In the genomic region with DNA sequence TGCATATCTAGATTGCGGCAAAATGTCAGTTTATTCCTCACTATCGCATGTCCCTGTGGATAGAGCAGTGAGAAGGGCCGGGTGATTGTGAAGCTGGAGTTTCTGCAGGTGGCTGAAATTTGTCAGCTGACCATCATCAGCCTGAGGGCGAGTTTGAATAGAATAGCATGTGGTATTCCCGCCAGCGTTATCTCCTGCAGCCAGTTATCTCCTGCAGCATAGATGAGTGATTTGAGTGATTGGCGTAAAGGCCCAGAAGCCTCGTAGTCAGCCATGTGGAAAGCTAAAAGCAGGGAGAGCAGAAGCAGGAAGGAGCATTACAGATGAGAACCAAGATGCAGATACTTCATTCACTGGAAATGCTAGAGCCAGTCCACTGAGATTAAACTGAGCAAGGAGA, we compare ENCODE assay signal across 24 cellular contexts.
A peak's percentile ranks its signal among the peaks of the same experiment; 100 is the strongest.
DNase-seq lines count a peak whose midpoint lies in the region; ATAC-seq and TF ChIP-seq lines count a peak whose summit lies in the region.
"Had no signal": no experiment of that assay in that cellular context is flagged by ENCODE, and none has a peak within 500 bp of the region (broad histone marks: within the 10 kb centered on the region; RNA-seq: fewer than 3 reads in every experiment).

No MANE protein-coding gene starts in this region.

- TF ChIP-seq CTCF in SK-N-SH (IDR thresholded peaks at IDR 0.05) (no peak), neural progenitor cell (IDR thresholded peaks at IDR 0.05) (no peak)

- ATAC-seq in GM19397 (IDR thresholded peaks at IDR 0.05; ENCODE audit: unreplicated experiment) (no peak), T-helper 17 cell (no peak)
- ATAC-seq: activated T-helper 17 cell treated with anti-CD3 and anti-CD28 coated beads, Interleukin-2, amount 50 U/mL, for 72 hours; HCT116 had no signal

- H3K4me3 ChIP-seq in SK-N-SH (ENCODE audit: low read depth in 2 of 2, low read length in 1 of 2) (no peak overlapping the region), neural progenitor cell (no peak overlapping the region)
- H3K4me3 ChIP-seq: dorsolateral prefrontal cortex had no signal

- WGBS in SK-N-SH (ENCODE audit: low lambda C conversion rate): 58% methylated on average over 8 of the region's 8 CpGs

- peaks cover 0 to 19% of the 10 kb centered on the region in 2 experiments; a peak in 2 of 4 replicates for H3K4me1 ChIP-seq in SK-N-SH (ENCODE audit: control insufficient read depth in 1 of 2, insufficient read depth in 2 of 2, low read depth in 1 of 2, low read length in 1 of 2)
- peaks cover 10% of the 10 kb centered on the region for H3K4me1 ChIP-seq in neural progenitor cell

- H3K36me3 Mint-ChIP-seq in neural progenitor cell (peaks cover 33% of the 10 kb centered on the region), T-helper 17 cell (ENCODE audit: low read depth) (peaks cover 2% of the 10 kb centered on the region)
- H3K36me3 Mint-ChIP-seq: activated naive CD8-positive, alpha-beta T cell had no signal

- H3F3A ChIP-seq in SK-N-SH (replicated peaks; ENCODE audit: insufficient read depth): no peaks in the 10 kb centered on the region
- H3F3A ChIP-seq in neural progenitor cell (ENCODE audit: low read depth): peaks cover 8% of the 10 kb centered on the region

- peak in 1 of 2 experiments; percentile 93; a peak in 2 of 4 replicates for TF ChIP-seq EP300 in SK-N-SH (IDR thresholded peaks at IDR 0.05; ENCODE audit: borderline replicate concordance in 1 of 2, low read depth in 1 of 2, low read length in 1 of 2)

- POLR2A ChIA-PET in SK-N-SH (lab: Yijun Ruan, JAX): interaction anchor here (0.9 to 1.6 kb wide), 4 partner anchors 57 to 65 kb away, joined by 3 to 5 read pairs (median 3); a partner anchor contains a TSS

- H3K4me3 Mint-ChIP-seq in neural progenitor cell (no peak overlapping the region), T-helper 17 cell (no peak overlapping the region)
- H3K4me3 Mint-ChIP-seq: activated B cell treated with CpG ODN at 0.5 μM for 24 hours; activated naive CD8-positive, alpha-beta T cell; activated T-helper 17 cell treated with anti-CD3 and anti-CD28 coated beads, Interleukin-2, amount 50 U/mL, for 72 hours; central memory CD8-positive, alpha-beta T cell; memory B cell; type B pancreatic cell had no signal

- H3K4me1 Mint-ChIP-seq in neural progenitor cell (peaks cover 47% of the 10 kb centered on the region), T-helper 17 cell (peaks cover 3% of the 10 kb centered on the region)
- H3K4me1 Mint-ChIP-seq: central memory CD8-positive, alpha-beta T cell had no signal

- H2AFZ ChIP-seq in SK-N-SH (ENCODE audit: low read depth) (no peak overlapping the region), neural progenitor cell (replicated peaks) (no peak overlapping the region)

- H3K9me3 ChIP-seq in SK-N-SH: no peaks in the 10 kb centered on the region
- H3K9me3 ChIP-seq in neural progenitor cell (ENCODE audit: low read depth): no peaks in the 10 kb centered on the region
- no peaks in the 10 kb centered on the region for H3K9me3 ChIP-seq in T-helper 17 cell (ENCODE audit: control insufficient read depth, low read length, poor library complexity, severe bottlenecking)
- H3K9me3 ChIP-seq: neutrophil had no signal

- peaks cover 12% of the 10 kb centered on the region for H3K9me3 Mint-ChIP-seq in neural progenitor cell
- H3K9me3 Mint-ChIP-seq: activated T-helper 17 cell treated with anti-CD3 and anti-CD28 coated beads, Interleukin-2, amount 50 U/mL, for 72 hours; central memory CD8-positive, alpha-beta T cell; type B pancreatic cell had no signal

- H3K27me3 ChIP-seq in SK-N-SH (ENCODE audit: insufficient read depth) (no peaks in the 10 kb centered on the region), neural progenitor cell (no peaks in the 10 kb centered on the region)
- H3K27me3 ChIP-seq: dorsolateral prefrontal cortex, neutrophil had no signal

- in situ Hi-C loops in KBM-7 (cut with MboI; ENCODE audit: low pct_unique_long_range_greater_than_20kb, low sequenced_read_pairs): no loop called here

- H3K27ac Mint-ChIP-seq in neural progenitor cell (peak overlapping the region; percentile 68), T-helper 17 cell (no peak overlapping the region)
- H3K27ac Mint-ChIP-seq: activated B cell treated with CpG ODN at 0.5 μM for 24 hours; activated naive CD8-positive, alpha-beta T cell; memory B cell; type B pancreatic cell had no signal

- H3K27ac ChIP-seq in SK-N-SH (ENCODE audit: low read depth in 2 of 2, low read length in 1 of 2) (peak overlapping the region in 1 of 2 experiments; percentile 90; a peak in 2 of 4 replicates), neural progenitor cell (no peak overlapping the region)
- H3K27ac ChIP-seq: HL-60, neutrophil had no signal

- CTCF ChIA-PET in SK-N-SH (lab: Yijun Ruan, JAX): interaction anchor here (0.9 to 2.2 kb wide), 7 partner anchors 12 to 74 kb away, joined by 3 to 6 read pairs (median 3); no protein-coding TSS in a partner anchor

- no peak; the same call in none of the 2 replicates for TF ChIP-seq RAD21 in SK-N-SH (IDR thresholded peaks at IDR 0.05; ENCODE audit: low read length)

- no peaks in the 10 kb centered on the region for H3K9me2 ChIP-seq in SK-N-SH

- H3K9ac ChIP-seq in SK-N-SH: no peak overlapping the region
- no peak overlapping the region for H3K9ac ChIP-seq in neural progenitor cell

- DNase-seq in NCI-H1417 (lab: John Stamatoyannopoulos, UW) (peak; percentile 10 to 61 (median 42)), NCI-H1417 treated with DMSO at 0.1 percent for 48 hours (lab: John Stamatoyannopoulos, UW) (no peak), KBM-7 (peak; percentile 70), SK-N-SH (peak; percentile 80), neural progenitor cell (ENCODE audit: low spot score) (peak; percentile 43), T-helper 17 cell (no peak)
- no peak for DNase-seq in activated CD4-positive, alpha-beta T cell treated with anti-CD3 and anti-CD28 coated beads, Interleukin-2, amount 50 U/mL, for 4 hours
- DNase-seq: activated B cell treated with CpG ODN at 0.5 μM for 24 hours; activated CD8-positive, alpha-beta memory T cell treated with anti-CD3 and anti-CD28 coated beads, Interleukin-2, amount 50 U/mL, for 48 hours; dorsolateral prefrontal cortex; glutamatergic neuron; NCI-H2107; NCI-H526 treated with DMSO at 0.1 percent for 48 hours; small intestine; stimulated activated CD4-positive, alpha-beta T cell treated with anti-CD3 and anti-CD28 coated beads, Interleukin-1b, Interleukin-23, amount 100 ng/mL, for 48 hours had no signal

- H3K27me3 Mint-ChIP-seq in neural progenitor cell (ENCODE audit: insufficient read depth, low read depth): peaks cover 2% of the 10 kb centered on the region
- peaks cover 57% of the 10 kb centered on the region for H3K27me3 Mint-ChIP-seq in T-helper 17 cell

- H3K79me2 ChIP-seq in SK-N-SH (ENCODE audit: insufficient read depth) (no peaks in the 10 kb centered on the region), neural progenitor cell (ENCODE audit: low read depth) (no peaks in the 10 kb centered on the region)

- H4K20me1 ChIP-seq in SK-N-SH (ENCODE audit: insufficient read depth): no peaks in the 10 kb centered on the region
- no peaks in the 10 kb centered on the region for H4K20me1 ChIP-seq in neural progenitor cell (ENCODE audit: low read depth)

- H3K36me3 ChIP-seq in SK-N-SH (replicated peaks in 1 of 2; ENCODE audit: control insufficient read depth in 1 of 2, insufficient read depth in 2 of 2, low read length in 1 of 2) (peaks cover 0 to 5% of the 10 kb centered on the region in 2 experiments), neural progenitor cell (no peaks in the 10 kb centered on the region)
- H3K36me3 ChIP-seq: neutrophil had no signal

- H3K4me2 ChIP-seq in SK-N-SH (no peak overlapping the region), neural progenitor cell (no peak overlapping the region)

TF ChIP-seq in SK-N-SH, 30 proteins besides CTCF, POLR2A, EP300 and RAD21 (continues in another document):
- TF ChIP-seq NRF1 (IDR thresholded peaks at IDR 0.05; ENCODE audit: low read depth, low read length) (no peak), MXI1 (IDR thresholded peaks at IDR 0.05; ENCODE audit: low read depth, low read length) (peak; percentile 83), JUND (IDR thresholded peaks at IDR 0.05) (no peak), NFIC (IDR thresholded peaks at IDR 0.05; ENCODE audit: borderline replicate concordance) (no peak), RXRA (IDR thresholded peaks at IDR 0.05; ENCODE audit: borderline replicate concordance, low read depth) (no peak), TEAD4 (IDR thresholded peaks at IDR 0.05; ENCODE audit: borderline replicate concordance, insufficient read depth) (no peak), GABPA (IDR thresholded peaks at IDR 0.05; ENCODE audit: low read depth) (no peak), CHD2 (IDR thresholded peaks at IDR 0.05; ENCODE audit: low read length, partially characterized antibody) (peak; percentile 81), GATA2 (CRISPR knock-in tag; IDR thresholded peaks at IDR 0.05) (peak; percentile 99), FOSL2 (IDR thresholded peaks at IDR 0.05; ENCODE audit: borderline replicate concordance, low read depth) (no peak), FOXM1 (IDR thresholded peaks at IDR 0.05; ENCODE audit: low read depth) (no peak), TCF12 (IDR thresholded peaks at IDR 0.05) (peak; percentile 20; the same call in 1 of the 2 replicates), ELF1 (IDR thresholded peaks at IDR 0.05) (no peak)
- TF ChIP-seq, protein P1, sequence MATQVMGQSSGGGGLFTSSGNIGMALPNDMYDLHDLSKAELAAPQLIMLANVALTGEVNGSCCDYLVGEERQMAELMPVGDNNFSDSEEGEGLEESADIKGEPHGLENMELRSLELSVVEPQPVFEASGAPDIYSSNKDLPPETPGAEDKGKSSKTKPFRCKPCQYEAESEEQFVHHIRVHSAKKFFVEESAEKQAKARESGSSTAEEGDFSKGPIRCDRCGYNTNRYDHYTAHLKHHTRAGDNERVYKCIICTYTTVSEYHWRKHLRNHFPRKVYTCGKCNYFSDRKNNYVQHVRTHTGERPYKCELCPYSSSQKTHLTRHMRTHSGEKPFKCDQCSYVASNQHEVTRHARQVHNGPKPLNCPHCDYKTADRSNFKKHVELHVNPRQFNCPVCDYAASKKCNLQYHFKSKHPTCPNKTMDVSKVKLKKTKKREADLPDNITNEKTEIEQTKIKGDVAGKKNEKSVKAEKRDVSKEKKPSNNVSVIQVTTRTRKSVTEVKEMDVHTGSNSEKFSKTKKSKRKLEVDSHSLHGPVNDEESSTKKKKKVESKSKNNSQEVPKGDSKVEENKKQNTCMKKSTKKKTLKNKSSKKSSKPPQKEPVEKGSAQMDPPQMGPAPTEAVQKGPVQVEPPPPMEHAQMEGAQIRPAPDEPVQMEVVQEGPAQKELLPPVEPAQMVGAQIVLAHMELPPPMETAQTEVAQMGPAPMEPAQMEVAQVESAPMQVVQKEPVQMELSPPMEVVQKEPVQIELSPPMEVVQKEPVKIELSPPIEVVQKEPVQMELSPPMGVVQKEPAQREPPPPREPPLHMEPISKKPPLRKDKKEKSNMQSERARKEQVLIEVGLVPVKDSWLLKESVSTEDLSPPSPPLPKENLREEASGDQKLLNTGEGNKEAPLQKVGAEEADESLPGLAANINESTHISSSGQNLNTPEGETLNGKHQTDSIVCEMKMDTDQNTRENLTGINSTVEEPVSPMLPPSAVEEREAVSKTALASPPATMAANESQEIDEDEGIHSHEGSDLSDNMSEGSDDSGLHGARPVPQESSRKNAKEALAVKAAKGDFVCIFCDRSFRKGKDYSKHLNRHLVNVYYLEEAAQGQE (IDR thresholded peaks at IDR 0.05; ENCODE audit: low read depth, low read length): no peak

Comparison
In these comparisons a context has a peak if more than half of its experiments do, and no peak if none do; other contexts are left out.
1. DNase-seq: peak in NCI-H1417 (3 of 3), KBM-7 (single experiment), SK-N-SH (single experiment) and neural progenitor cell (single experiment); none in NCI-H1417 treated with DMSO at 0.1 percent for 48 hours (single experiment), activated CD4-positive, alpha-beta T cell treated with anti-CD3 and anti-CD28 coated beads, Interleukin-2, amount 50 U/mL, for 4 hours (0 of 2) and T-helper 17 cell (0 of 3).